In the genomic region with DNA sequence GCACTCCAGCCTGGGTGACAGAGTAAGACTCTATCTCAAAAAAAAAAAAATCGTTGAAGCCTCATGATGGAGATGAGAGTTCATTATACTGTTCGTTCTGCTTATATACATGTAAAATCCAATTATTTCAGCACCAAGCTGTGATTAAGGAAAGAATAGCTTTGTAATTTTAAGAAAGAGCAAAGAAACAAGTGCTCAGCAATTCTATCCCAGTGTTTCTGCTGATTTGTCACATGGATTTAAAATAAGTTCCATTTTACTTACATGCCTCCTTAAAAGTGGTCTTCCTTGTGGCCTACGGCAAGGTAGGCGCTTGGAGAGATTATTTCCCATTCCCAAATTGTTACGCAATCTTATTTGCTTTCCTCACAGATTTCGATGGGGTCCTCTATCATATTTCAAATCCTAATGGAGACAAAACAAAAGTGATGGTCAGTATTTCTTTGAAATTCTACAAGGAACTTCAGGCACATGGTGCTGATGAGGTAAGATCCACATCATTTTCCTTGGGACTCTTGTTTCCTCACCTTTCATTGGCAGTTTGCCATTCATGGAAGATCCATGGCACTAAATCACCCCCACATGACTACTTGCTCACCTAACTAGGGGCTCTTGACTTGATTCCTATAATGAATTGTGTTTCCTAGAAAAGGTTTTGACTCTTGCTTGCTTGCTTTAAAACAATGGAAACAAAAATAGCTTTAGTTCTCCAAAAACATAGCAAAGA, we compare ENCODE assay signal across 10 cellular contexts. TPM values are rescaled to one million over a fixed set of nuclear protein-coding genes. Genes with fewer than 3 reads are reported as not detected.
A peak's percentile ranks its signal among the peaks of the same experiment; 100 is the strongest.
DNase-seq lines count a peak whose midpoint lies in the region; ATAC-seq, FAIRE-seq and TF ChIP-seq lines count a peak whose summit lies in the region.
"Had no signal": no experiment of that assay in that cellular context is flagged by ENCODE, and none has a peak within 500 bp of the region (broad histone marks: within the 10 kb centered on the region; RNA-seq: fewer than 3 reads in every experiment).

No MANE protein-coding gene starts in this region.

- H2BK15ac ChIP-seq in mesenchymal stem cell (ENCODE audit: low read depth, poor library complexity, severe bottlenecking): no peak overlapping the region

- WGBS in A549 (ENCODE audit: missing lambda C conversion rate): 89% methylated on average over 6 of the region's 6 CpGs
- 87 to 89% (median 87%) methylated on average over 6 of the region's 6 CpGs for WGBS in adrenal gland, 4 donors
- 100% methylated on average over 4 of the region's 6 CpGs for WGBS in mesenchymal stem cell

- peaks cover 75% of the 10 kb centered on the region for H3K4me1 Mint-ChIP-seq in HFFc6 (ENCODE audit: low read depth)
- H3K4me1 Mint-ChIP-seq: H9 had no signal

- H4K8ac ChIP-seq in mesenchymal stem cell (ENCODE audit: low read length): no peak overlapping the region

- peak overlapping the region; percentile 86 for H3K27ac Mint-ChIP-seq in HFFc6
- H3K27ac Mint-ChIP-seq: H9 had no signal

- H3K4me3 ChIP-seq in A549 (no peak overlapping the region), adrenal gland (no peak overlapping the region), mesenchymal stem cell (ENCODE audit: insufficient read depth in 1 of 2, low read depth in 1 of 2, low read length in 2 of 2) (no peak overlapping the region)

- H2BK120ac ChIP-seq in mesenchymal stem cell (ENCODE audit: low read depth, low read length): no peak overlapping the region

- H3K4me3 Mint-ChIP-seq in HFFc6: peak overlapping the region; percentile 40; the same call in 1 of the 2 replicates
- H3K4me3 Mint-ChIP-seq: H9 had no signal

- peak overlapping the region; percentile 39 for H2AK5ac ChIP-seq in mesenchymal stem cell (ENCODE audit: low read length, severe bottlenecking)

- H3K4ac ChIP-seq in mesenchymal stem cell (ENCODE audit: low read depth in 1 of 2, low read length in 2 of 2): no peak overlapping the region

- H3K4me2 ChIP-seq in A549: peak overlapping the region; percentile 27
- H3K4me2 ChIP-seq in mesenchymal stem cell (ENCODE audit: low read length, poor library complexity, severe bottlenecking): no peak overlapping the region

- no peak for TF ChIP-seq RAD21 in A549 (conservative IDR thresholded peaks at IDR 0.05 in 1 of 2, IDR thresholded peaks at IDR 0.05 in 1 of 2)

- intact Hi-C loops in adrenal gland (cut with DNase I): no loop called here

- CTCF ChIA-PET in A549 (lab: Yijun Ruan, JAX): interaction anchor here (1.8 to 2.6 kb wide), 4 partner anchors 9 to 43 kb away, joined by 5 to 8 read pairs (median 8); partner anchors contain the start of gene GPBAR1

- H3K9me3 Mint-ChIP-seq in HFFc6: no peaks in the 10 kb centered on the region
- H3K9me3 Mint-ChIP-seq: H9 had no signal

- H3K14ac ChIP-seq in mesenchymal stem cell (ENCODE audit: low read length in 2 of 2): no peak overlapping the region

- H3K9ac ChIP-seq in mesenchymal stem cell (ENCODE audit: low read length): peak overlapping the region; percentile 56

- DNase-seq in A549 (ENCODE audit: low read depth in 1 of 2, low spot score in 1 of 2) (peak in 1 of 2 experiments; percentile 20), HFFc6 (no peak), adrenal gland (no peak), mesenchymal stem cell (peak; percentile 34), LoVo (ENCODE audit: low spot score) (no peak), NOMO-1 treated with DMSO at 0.1 percent for 48 hours (lab: John Stamatoyannopoulos, UW; ENCODE audit: unreplicated experiment) (no peak), middle frontal gyrus (ENCODE audit: extremely low spot score, low spot score) (no peak)
- DNase-seq: H9, NCI-H2171 had no signal

- no peaks in the 10 kb centered on the region for H3K27me3 ChIP-seq in adrenal gland
- H3K27me3 ChIP-seq in mesenchymal stem cell (ENCODE audit: control insufficient read depth in 1 of 2, insufficient read depth in 1 of 2, low read length in 2 of 2): no peaks in the 10 kb centered on the region

- no peak overlapping the region for H3K23ac ChIP-seq in mesenchymal stem cell (ENCODE audit: low read length in 2 of 2)

- peaks cover 2% of the 10 kb centered on the region for H3K27me3 Mint-ChIP-seq in HFFc6 (ENCODE audit: insufficient read depth)

- no peaks in the 10 kb centered on the region for H3K79me1 ChIP-seq in mesenchymal stem cell (replicated peaks; ENCODE audit: low read length, poor library complexity, severe bottlenecking)

- no peak overlapping the region for H2AFZ ChIP-seq in mesenchymal stem cell (ENCODE audit: low read depth, low read length)

- H3K36me3 Mint-ChIP-seq in HFFc6 (ENCODE audit: low read depth): peaks cover 71% of the 10 kb centered on the region

- no peak overlapping the region for H2BK12ac ChIP-seq in mesenchymal stem cell (ENCODE audit: low read length in 2 of 2)

- H3K9me3 ChIP-seq in A549 (no peaks in the 10 kb centered on the region), adrenal gland (replicated peaks in 1 of 3) (no peaks in the 10 kb centered on the region), mesenchymal stem cell (ENCODE audit: control insufficient read depth, low read length) (no peaks in the 10 kb centered on the region)

- TF ChIP-seq CTCF in A549 (IDR thresholded peaks at IDR 0.05) (no peak), HFFc6 (IDR thresholded peaks at IDR 0.05) (no peak), adrenal gland (IDR thresholded peaks at IDR 0.05) (no peak)

- ATAC-seq in A549 (no peak), GM19035 (IDR thresholded peaks at IDR 0.05; ENCODE audit: unreplicated experiment) (no peak)

- H3K4me1 ChIP-seq in A549: peaks cover 27% of the 10 kb centered on the region
- peaks cover 20 to 41% of the 10 kb centered on the region in 2 donors for H3K4me1 ChIP-seq in adrenal gland (replicated peaks in 1 of 2)
- H3K4me1 ChIP-seq in mesenchymal stem cell (ENCODE audit: control insufficient read depth, insufficient read depth, low read depth, low read length): peaks cover 8% of the 10 kb centered on the region

- H4K91ac ChIP-seq in mesenchymal stem cell (ENCODE audit: low read length): no peak overlapping the region

- H3K18ac ChIP-seq in mesenchymal stem cell (ENCODE audit: low read depth in 1 of 2, low read length in 2 of 2): peak overlapping the region in 1 of 2 experiments; percentile 59

- 0 out of 6 replicates have a peak overlapping the region, but pooled peaks of 1 of the 2 experiments have one; percentile 6 for H3K27ac ChIP-seq in A549
- H3K27ac ChIP-seq in adrenal gland: peak overlapping the region in 4 of 5 donors; percentile 27 to 62 (median 33)
- peak overlapping the region; percentile 88 for H3K27ac ChIP-seq in mesenchymal stem cell (ENCODE audit: low read length, poor library complexity, severe bottlenecking)

- no peak overlapping the region for H2BK5ac ChIP-seq in mesenchymal stem cell (ENCODE audit: low read depth, low read length, poor library complexity, severe bottlenecking)

- POLR2A ChIA-PET in A549 (lab: Yijun Ruan, JAX): interaction anchor here (0.6 to 0.9 kb wide), 2 partner anchors 11 to 431 kb away, joined by 3 read pairs; partner anchors contain the start of genes ARPC2, BCS1L and ZNF142

- FAIRE-seq in A549 (lab: Jason Lieb, UNC): no peak

- TF ChIP-seq POLR2A in A549 (IDR thresholded peaks at IDR 0.05; ENCODE audit: low read length): no peak
- no peak for TF ChIP-seq POLR2A in adrenal gland (IDR thresholded peaks at IDR 0.05)

- H3K36me3 ChIP-seq in adrenal gland (replicated peaks in 1 of 2) (peaks cover 0 to 68% of the 10 kb centered on the region in 2 donors), mesenchymal stem cell (ENCODE audit: control insufficient read depth in 1 of 2, insufficient read depth in 2 of 2, low read depth in 1 of 2, low read length in 2 of 2) (peaks cover 33 to 91% of the 10 kb centered on the region in 2 experiments)

- TF ChIP-seq EP300 in A549 (IDR thresholded peaks at IDR 0.05): no peak

RNA-seq across cellular contexts. Expression of gene ARPC2, which starts 11.5 kb away (rescaled TPM):
- polyA plus RNA-seq in A549 (2011; rRNA removed) (279 and 374 TPM in 2 replicates), A549 (2017; fragmentation: RNase III; extraction: RNeasy Plus Mini Kit Qiagen cat#74134 plus additional on column Dnase treatment) (263 to 283 TPM (median 273 TPM) in 3 replicates), adrenal gland (100 to 1,000 TPM in 2 of 3 donors, 10 to 100 TPM in 1; 93.5 to 284 (median 118) TPM)
- polyA plus RNA-seq in A549 (2012; cell fraction: cytosol; rRNA removed): 247 and 267 TPM in 2 replicates
- 108 and 114 TPM in 2 replicates for polyA plus RNA-seq in A549 (2012; cell fraction: nucleus; rRNA removed)
- polyA minus RNA-seq in A549 (2011; rRNA and poly(A)+ RNA removed): 179 and 190 TPM in 2 replicates
- total RNA-seq in HFFc6 (2021; fragmentation: NEBNext Ultra II Directional; extraction: Animal tissue kit (Norgen Biotek cat#: 25700)): 100 to 1,000 TPM; 458 to 516 (median 500) TPM
- total RNA-seq in adrenal gland: 100 to 1,000 TPM; 122 to 254 (median 193) TPM
- 757 TPM for polyA plus RNA-seq in mesenchymal stem cell (2013, experiment 1 of 2)
- 767 TPM for polyA plus RNA-seq in mesenchymal stem cell (2013, experiment 2 of 2)

RNA-seq across cellular contexts. Expression of gene GPBAR1, which starts 32.3 kb away (rescaled TPM):
- polyA plus RNA-seq in A549 (2011; rRNA removed) (0.05 and 0.06 TPM in 2 replicates), A549 (2017; fragmentation: RNase III; extraction: RNeasy Plus Mini Kit Qiagen cat#74134 plus additional on column Dnase treatment) (0.12 to 0.16 TPM (median 0.13 TPM) in 3 replicates), adrenal gland (1 to 10 TPM in 2 of 3 donors, under 1 TPM in 1; 0.11 to 4.0 (median 2.1) TPM)
- 0.05 and 0.09 TPM in 2 replicates for polyA plus RNA-seq in A549 (2012; cell fraction: cytosol; rRNA removed)
- polyA plus RNA-seq in A549 (2012; cell fraction: nucleus; rRNA removed): 0.73 and 0.77 TPM in 2 replicates
- polyA minus RNA-seq in A549 (2011; rRNA and poly(A)+ RNA removed): 0.19 and 0.54 TPM in 2 replicates
- total RNA-seq in HFFc6 (2021; fragmentation: NEBNext Ultra II Directional; extraction: Animal tissue kit (Norgen Biotek cat#: 25700)): under 1 TPM in 5 of 6 experiments, not detected in 1; 0.10 to 0.17 (median 0.12) TPM
- 10 to 100 TPM in 1 of 8 donors, 1 to 10 TPM in 7; 2.6 to 15.3 (median 4.1) TPM for total RNA-seq in adrenal gland
- 5.1 TPM for polyA plus RNA-seq in mesenchymal stem cell (2013, experiment 1 of 2)
- 5.5 TPM for polyA plus RNA-seq in mesenchymal stem cell (2013, experiment 2 of 2)

RNA-seq across cellular contexts. Expression of gene AAMP, which starts 41.4 kb away (rescaled TPM):
- 71.3 and 82.0 TPM in 2 replicates for polyA plus RNA-seq in A549 (2011; rRNA removed)
- polyA plus RNA-seq in A549 (2012; cell fraction: cytosol; rRNA removed): 178 and 187 TPM in 2 replicates
- 208 and 219 TPM in 2 replicates for polyA plus RNA-seq in A549 (2012; cell fraction: nucleus; rRNA removed)
- 165 to 173 TPM (median 168 TPM) in 3 replicates for polyA plus RNA-seq in A549 (2017; fragmentation: RNase III; extraction: RNeasy Plus Mini Kit Qiagen cat#74134 plus additional on column Dnase treatment)
- 53.9 and 65.4 TPM in 2 replicates for polyA minus RNA-seq in A549 (2011; rRNA and poly(A)+ RNA removed)
- 10 to 100 TPM; 71.6 to 91.3 (median 80.4) TPM for total RNA-seq in HFFc6 (2021; fragmentation: NEBNext Ultra II Directional; extraction: Animal tissue kit (Norgen Biotek cat#: 25700))
- total RNA-seq in adrenal gland: 100 to 1,000 TPM in 5 of 8 donors, 10 to 100 TPM in 3; 84.9 to 314 (median 110) TPM
- 100 to 1,000 TPM in 1 of 3 donors, 10 to 100 TPM in 2; 54.8 to 129 (median 89.0) TPM for polyA plus RNA-seq in adrenal gland
- polyA plus RNA-seq in mesenchymal stem cell (2013, experiment 1 of 2): 44.9 TPM
- 43.4 TPM for polyA plus RNA-seq in mesenchymal stem cell (2013, experiment 2 of 2)

RNA-seq across cellular contexts. Expression of gene PNKD, which starts 41.8 kb away (rescaled TPM):
- polyA plus RNA-seq in A549 (2011; rRNA removed): 46.2 and 52.6 TPM in 2 replicates
- 101 and 104 TPM in 2 replicates for polyA plus RNA-seq in A549 (2012; cell fraction: cytosol; rRNA removed)
- polyA plus RNA-seq in A549 (2012; cell fraction: nucleus; rRNA removed): 71.2 and 85.9 TPM in 2 replicates
- 47.2 to 51.7 TPM (median 51.6 TPM) in 3 replicates for polyA plus RNA-seq in A549 (2017; fragmentation: RNase III; extraction: RNeasy Plus Mini Kit Qiagen cat#74134 plus additional on column Dnase treatment)
- 21.0 and 26.5 TPM in 2 replicates for polyA minus RNA-seq in A549 (2011; rRNA and poly(A)+ RNA removed)
- total RNA-seq in HFFc6 (2021; fragmentation: NEBNext Ultra II Directional; extraction: Animal tissue kit (Norgen Biotek cat#: 25700)): 10 to 100 TPM; 50.8 to 62.8 (median 57.7) TPM
- 100 to 1,000 TPM in 3 of 8 donors, 10 to 100 TPM in 5; 48.8 to 118 (median 87.4) TPM for total RNA-seq in adrenal gland
- 100 to 1,000 TPM in 2 of 3 donors, 10 to 100 TPM in 1; 56.9 to 181 (median 139) TPM for polyA plus RNA-seq in adrenal gland
- polyA plus RNA-seq in mesenchymal stem cell (2013, experiment 1 of 2): 87.9 TPM
- 88.5 TPM for polyA plus RNA-seq in mesenchymal stem cell (2013, experiment 2 of 2)
